Comparison of ENCODE assay signal across 8 cellular contexts in genomic region chrX:152946681-152947080, GRCh38. TPM values are rescaled to one million over a fixed set of nuclear protein-coding genes. Genes with fewer than 3 reads are reported as not detected.
"Had no signal": no experiment of that assay in that cellular context is flagged by ENCODE, and none has a peak within 500 bp of the region (broad histone marks: within the 10 kb centered on the region; RNA-seq: fewer than 3 reads in every experiment).

No MANE protein-coding gene starts in this region.

- H3K27ac ChIP-seq: HL-60 had no signal

- H3K4me3 Mint-ChIP-seq: GM23338, H9 had no signal

- H3K27ac Mint-ChIP-seq: GM23338, H9 had no signal

- ATAC-seq: GM23338, HepG2, K562 had no signal

- H3K4me3 ChIP-seq: GM23338, K562 had no signal

- H3K4me1 Mint-ChIP-seq: GM23338, H9 had no signal

- DNase-seq: H9, HCEC 1CT, KG1 had no signal

- H3K9me3 Mint-ChIP-seq: GM23338 had no signal

RNA-seq across cellular contexts. Expression of gene PNMA5, which starts 47.2 kb away (rescaled TPM):
- total RNA-seq: H9, HepG2, HT1080 had no signal
- polyA plus RNA-seq: HepG2 had no signal
